Comparison of ENCODE assay signal across 18 cellular contexts in genomic region chr19:33427801-33428626, GRCh38. TPM values are rescaled to one million over a fixed set of nuclear protein-coding genes. Genes with fewer than 3 reads are reported as not detected.
A peak's percentile ranks its signal among the peaks of the same experiment; 100 is the strongest.
DNase-seq lines count a peak whose midpoint lies in the region; ATAC-seq and TF ChIP-seq lines count a peak whose summit lies in the region.
"Had no signal": no experiment of that assay in that cellular context is flagged by ENCODE, and none has a peak within 500 bp of the region (broad histone marks: within the 10 kb centered on the region; RNA-seq: fewer than 3 reads in every experiment).

No MANE protein-coding gene starts in this region.

- TF ChIP-seq CTCF in endodermal cell (conservative IDR thresholded peaks at IDR 0.05) (peak; percentile 34), neural progenitor cell (IDR thresholded peaks at IDR 0.05) (peak; percentile 28)

- H3K27ac Mint-ChIP-seq in endodermal cell (no peak overlapping the region), neural progenitor cell (no peak overlapping the region)

- H3F3A ChIP-seq in neural progenitor cell (ENCODE audit: low read depth): no peaks in the 10 kb centered on the region

- 92 to 93% methylated on average over 17 to 21 of the region's 22 CpGs for WGBS in endodermal cell (ENCODE audit: insufficient coverage in 1 of 2, insufficient read length in 1 of 2), 2 experiments

- H3K36me3 Mint-ChIP-seq in endodermal cell (ENCODE audit: low read depth) (peaks cover 8% of the 10 kb centered on the region), neural progenitor cell (no peaks in the 10 kb centered on the region)

- H3K4me2 ChIP-seq in neural progenitor cell: no peak overlapping the region

- intact Hi-C loops in left ventricle myocardium superior (cut with micrococcal nuclease) (no loop called here), Right ventricle myocardium inferior (cut with DNase I) (no loop called here)

- H3K9ac ChIP-seq in endodermal cell (ENCODE audit: extremely low read depth, low read length, poor library complexity, severe bottlenecking): no peak overlapping the region
- no peak overlapping the region for H3K9ac ChIP-seq in neural progenitor cell

- DNase-seq in left ventricle myocardium superior (peak; percentile 15), Right ventricle myocardium inferior (ENCODE audit: missing footprints) (no peak), endodermal cell (no peak), neural progenitor cell (ENCODE audit: low spot score) (no peak), NCI-H2107 (lab: John Stamatoyannopoulos, UW) (no peak), NCI-H2081 treated with DMSO at 0.1 percent for 48 hours (lab: John Stamatoyannopoulos, UW) (no peak), activated gamma-delta T cell treated with Interleukin-2 at 50 U/mL for 16 hours (no peak), hippocampal formation (lab: John Stamatoyannopoulos, UW) (no peak)
- DNase-seq: Calu3, DMS79, KBM-7, NCI-H1092 treated with DMSO at 0.1 percent for 48 hours, NCI-H1694 treated with DMSO at 0.1 percent for 48 hours, NCI-H446, NCI-H774, SHP77 had no signal

- H3K4me1 Mint-ChIP-seq in endodermal cell: peaks cover 1% of the 10 kb centered on the region
- peaks cover 5% of the 10 kb centered on the region for H3K4me1 Mint-ChIP-seq in neural progenitor cell

- H3K36me3 ChIP-seq in endodermal cell (ENCODE audit: control insufficient read depth, insufficient read depth, low read length): no peaks in the 10 kb centered on the region
- no peaks in the 10 kb centered on the region for H3K36me3 ChIP-seq in neural progenitor cell

- H3K4me1 ChIP-seq in endodermal cell (ENCODE audit: control insufficient read depth, insufficient read depth, low read length) (no peaks in the 10 kb centered on the region), neural progenitor cell (no peaks in the 10 kb centered on the region)

- H3K27ac ChIP-seq in endodermal cell (ENCODE audit: low read depth, low read length): no peak overlapping the region
- no peak overlapping the region for H3K27ac ChIP-seq in neural progenitor cell

- ATAC-seq in left ventricle myocardium superior: no peak
- ATAC-seq in Right ventricle myocardium inferior: no peak
- ATAC-seq: GM12878, HCT116 had no signal

- H3K9me3 ChIP-seq in endodermal cell (ENCODE audit: control insufficient read depth, low read length): no peaks in the 10 kb centered on the region
- no peaks in the 10 kb centered on the region for H3K9me3 ChIP-seq in neural progenitor cell (ENCODE audit: low read depth)

- no peaks in the 10 kb centered on the region for H3K79me2 ChIP-seq in neural progenitor cell (ENCODE audit: low read depth)

- H2AFZ ChIP-seq in neural progenitor cell (replicated peaks): no peak overlapping the region

- H3K9me3 Mint-ChIP-seq in endodermal cell (no peaks in the 10 kb centered on the region), neural progenitor cell (no peaks in the 10 kb centered on the region)

- H3K4me3 Mint-ChIP-seq in endodermal cell: no peak overlapping the region
- H3K4me3 Mint-ChIP-seq in neural progenitor cell: peak overlapping the region; percentile 27

- peaks cover 6% of the 10 kb centered on the region for H4K20me1 ChIP-seq in neural progenitor cell (ENCODE audit: low read depth)

- no peak overlapping the region for H3K4me3 ChIP-seq in endodermal cell (ENCODE audit: low read length)
- no peak overlapping the region for H3K4me3 ChIP-seq in neural progenitor cell
- H3K4me3 ChIP-seq: GM12878 had no signal

- no peaks in the 10 kb centered on the region for H3K27me3 Mint-ChIP-seq in endodermal cell (ENCODE audit: insufficient read depth)
- no peaks in the 10 kb centered on the region for H3K27me3 Mint-ChIP-seq in neural progenitor cell (ENCODE audit: insufficient read depth, low read depth)

- H3K27me3 ChIP-seq in endodermal cell (ENCODE audit: control insufficient read depth, insufficient read depth, low read length, poor library complexity, severe bottlenecking) (no peaks in the 10 kb centered on the region), neural progenitor cell (no peaks in the 10 kb centered on the region)

RNA-seq across cellular contexts. Expression of gene CEBPG, which starts 54.5 kb away (rescaled TPM):
- 17.0 TPM for total RNA-seq in left ventricle myocardium superior
- total RNA-seq in Right ventricle myocardium inferior: 17.5 TPM
- total RNA-seq in endodermal cell: 10 to 100 TPM; 31.9 to 33.8 TPM
- 31.9 TPM for polyA plus RNA-seq in endodermal cell (2013, experiment 1 of 2)
- polyA plus RNA-seq in endodermal cell (2013, experiment 2 of 2): 27.5 TPM
- 40.3 and 59.3 TPM in 2 replicates for total RNA-seq in neural progenitor cell (ENCODE audit: low replicate concordance)
